20 cellular contexts compared by ENCODE assay signal in the genomic region with DNA sequence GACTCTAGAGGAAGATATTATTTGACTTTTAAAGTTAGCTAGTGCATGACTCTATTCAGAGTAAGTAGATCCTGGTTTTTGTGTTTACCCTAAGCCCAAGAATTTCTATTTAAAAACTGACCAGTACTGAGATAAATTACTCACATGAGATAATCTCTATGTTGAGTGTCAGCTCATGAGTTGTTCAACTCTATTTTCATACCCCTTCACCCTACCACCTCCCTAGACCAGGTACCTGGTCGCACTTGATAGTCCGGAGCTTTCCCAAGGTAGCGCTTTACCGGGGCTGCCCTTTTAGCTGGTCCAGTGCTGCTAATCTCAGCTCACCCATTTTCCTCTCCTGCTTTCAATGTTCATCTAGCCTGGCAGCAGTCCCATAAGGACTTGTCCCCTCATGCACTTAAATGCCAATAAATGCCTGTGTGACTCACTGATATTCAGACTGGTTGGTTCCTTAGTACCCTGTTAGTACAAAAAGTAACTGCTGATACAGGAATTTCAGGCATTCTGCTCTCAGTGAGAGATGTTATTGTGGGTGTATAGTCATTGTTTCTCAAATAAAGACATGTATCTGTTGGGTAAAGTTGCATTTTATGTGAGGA.
DNase-seq lines count a peak whose midpoint lies in the region; ATAC-seq and TF ChIP-seq lines count a peak whose summit lies in the region.
"Had no signal": no experiment of that assay in that cellular context is flagged by ENCODE, and none has a peak within 500 bp of the region (broad histone marks: within the 10 kb centered on the region; RNA-seq: fewer than 3 reads in every experiment).

No MANE protein-coding gene starts in this region.

- no peaks in the 10 kb centered on the region for H3K79me1 ChIP-seq in mesenchymal stem cell (replicated peaks; ENCODE audit: low read length, poor library complexity, severe bottlenecking)

- no peak overlapping the region for H3K14ac ChIP-seq in mesenchymal stem cell (ENCODE audit: low read length in 2 of 2)

- H3K4me3 ChIP-seq in mesenchymal stem cell (ENCODE audit: insufficient read depth in 1 of 2, low read depth in 1 of 2, low read length in 2 of 2) = no peak overlapping the region
- H3K4me3 ChIP-seq: hepatocyte had no signal

- H4K8ac ChIP-seq in mesenchymal stem cell (ENCODE audit: low read length) = no peak overlapping the region

- 97% methylated on average over 4 of the region's 4 CpGs for WGBS in mesenchymal stem cell

- no peak overlapping the region for H2BK5ac ChIP-seq in mesenchymal stem cell (ENCODE audit: low read depth, low read length, poor library complexity, severe bottlenecking)

- H3K4ac ChIP-seq in mesenchymal stem cell (ENCODE audit: low read depth in 1 of 2, low read length in 2 of 2) = no peak overlapping the region

- H3K9ac ChIP-seq in mesenchymal stem cell (ENCODE audit: low read length) = no peak overlapping the region

- H3K4me1 ChIP-seq in foreskin keratinocyte = no peaks in the 10 kb centered on the region
- H3K4me1 ChIP-seq in mesenchymal stem cell (ENCODE audit: control insufficient read depth, insufficient read depth, low read depth, low read length) = peaks cover 3% of the 10 kb centered on the region

- H3K27me3 ChIP-seq in foreskin keratinocyte (no peaks in the 10 kb centered on the region), mesenchymal stem cell (ENCODE audit: control insufficient read depth in 1 of 2, insufficient read depth in 1 of 2, low read length in 2 of 2) (no peaks in the 10 kb centered on the region)
- H3K27me3 ChIP-seq: hepatocyte had no signal

- H3K9me3 ChIP-seq in mesenchymal stem cell (ENCODE audit: control insufficient read depth, low read length) = no peaks in the 10 kb centered on the region

- no peak overlapping the region for H3K23ac ChIP-seq in mesenchymal stem cell (ENCODE audit: low read length in 2 of 2)

- no peak overlapping the region for H2BK12ac ChIP-seq in mesenchymal stem cell (ENCODE audit: low read length in 2 of 2)

- H3K4me2 ChIP-seq in mesenchymal stem cell (ENCODE audit: low read length, poor library complexity, severe bottlenecking) = no peak overlapping the region
- H3K4me2 ChIP-seq: hepatocyte had no signal

- H2AK5ac ChIP-seq in mesenchymal stem cell (ENCODE audit: low read length, severe bottlenecking) = no peak overlapping the region

- DNase-seq in EH (ENCODE audit: low read depth) (peak; percentile 17), RWPE1 (ENCODE audit: low spot score) (peak; percentile 16), foreskin keratinocyte (peak; percentile 17 to 36), mesenchymal stem cell (no peak), NCI-H345 treated with DMSO at 0.1 percent for 48 hours (lab: John Stamatoyannopoulos, UW; ENCODE audit: unreplicated experiment) (no peak), epidermal melanocyte (ENCODE audit: insufficient read length, low spot score) (no peak)
- DNase-seq: activated CD4-positive, alpha-beta T cell treated with anti-CD3 and anti-CD28 coated beads, Interleukin-2, amount 50 U/mL, for 4 hours; amygdala; cerebellar nuclear complex; effector memory CD8-positive, alpha-beta T cell; HFFc6; kidney; NCI-H1417 treated with DMSO at 0.1 percent for 48 hours; NCI-H526; SHP77; WERI-Rb-1 had no signal

- no peak overlapping the region for H2BK120ac ChIP-seq in mesenchymal stem cell (ENCODE audit: low read depth, low read length)

- H2BK15ac ChIP-seq in mesenchymal stem cell (ENCODE audit: low read depth, poor library complexity, severe bottlenecking) = no peak overlapping the region

- H2AFZ ChIP-seq in mesenchymal stem cell (ENCODE audit: low read depth, low read length) = no peak overlapping the region
- H2AFZ ChIP-seq: hepatocyte had no signal

- POLR2A ChIA-PET in RWPE1 (lab: Yijun Ruan, JAX; ENCODE audit: low non-redundant PET) = no interaction called here

- TF ChIP-seq CTCF in RWPE1 (conservative IDR thresholded peaks at IDR 0.05; ENCODE audit: low read depth) (no peak), foreskin keratinocyte (conservative IDR thresholded peaks at IDR 0.05) (no peak)

- ATAC-seq in foreskin keratinocyte = no peak
- ATAC-seq in HG03097 (IDR thresholded peaks at IDR 0.05; ENCODE audit: low FRiP score, unreplicated experiment) = no peak
- no peak for ATAC-seq in GM19035 (IDR thresholded peaks at IDR 0.05; ENCODE audit: unreplicated experiment)
- ATAC-seq: effector memory CD8-positive, alpha-beta T cell; stimulated activated effector memory CD8-positive, alpha-beta T cell treated with anti-CD3 and anti-CD28 coated beads, Interleukin-12 subunit alpha, Interleukin-12 subunit beta, amount 100 ng/mL, for 72 hours had no signal

- CTCF ChIA-PET in RWPE1 (lab: Yijun Ruan, JAX) = interaction anchor here (0.8 kb wide), 1 partner anchor 41 kb away, joined by 3 read pairs; no protein-coding TSS in a partner anchor

- no peak overlapping the region for H3K27ac ChIP-seq in RWPE1
- no peak overlapping the region for H3K27ac ChIP-seq in foreskin keratinocyte
- peak overlapping the region; percentile 56 for H3K27ac ChIP-seq in mesenchymal stem cell (ENCODE audit: low read length, poor library complexity, severe bottlenecking)
- H3K27ac ChIP-seq: hepatocyte, WERI-Rb-1 had no signal

- no peaks in the 10 kb centered on the region for H3K36me3 ChIP-seq in mesenchymal stem cell (ENCODE audit: control insufficient read depth in 1 of 2, insufficient read depth in 2 of 2, low read depth in 1 of 2, low read length in 2 of 2)
- H3K36me3 ChIP-seq: WERI-Rb-1 had no signal

- no peak overlapping the region for H4K91ac ChIP-seq in mesenchymal stem cell (ENCODE audit: low read length)

- H3K18ac ChIP-seq in mesenchymal stem cell (ENCODE audit: low read depth in 1 of 2, low read length in 2 of 2) = no peak overlapping the region

Comparison
In these comparisons a context has a peak if more than half of its experiments do, and no peak if none do; other contexts are left out.
1. DNase-seq: peak in EH (single experiment), RWPE1 (single experiment) and foreskin keratinocyte (2 of 2); none in mesenchymal stem cell (single experiment), NCI-H345 treated with DMSO at 0.1 percent for 48 hours (single experiment) and epidermal melanocyte (single experiment).